Comparison of ENCODE assay signal across 7 cellular contexts in genomic region chr11:61797263-61797944, GRCh38.
DNase-seq lines count a peak whose midpoint lies in the region; ATAC-seq and TF ChIP-seq lines count a peak whose summit lies in the region.

No MANE protein-coding gene starts in this region.

- ATAC-seq in HG02623 (IDR thresholded peaks at IDR 0.05; ENCODE audit: unreplicated experiment): no peak

- H3K4me1 Mint-ChIP-seq in T-helper 2 cell treated with Interferon-gamma antibody and Interleukin-4, amounts not matched to agents 5 μg/mL and 100 μg/mL, for 36 hours (ENCODE audit: low read depth): peaks cover 40% of the 10 kb centered on the region

- peak overlapping the region; percentile 36 for H3K27ac Mint-ChIP-seq in T-helper 2 cell treated with Interferon-gamma antibody and Interleukin-4, amounts not matched to agents 5 μg/mL and 100 μg/mL, for 36 hours

- DNase-seq in GM10266 (ENCODE audit: extremely low spot score) (peak; percentile 71), NCI-H1694 (lab: John Stamatoyannopoulos, UW) (peak; percentile 64), brain pericyte (ENCODE audit: low read depth, low spot score) (peak; percentile 64), inferior parietal cortex (ENCODE audit: extremely low spot score) (peak; percentile 94)
- peak; percentile 57 for DNase-seq in T-helper 2 cell treated with Interferon-gamma antibody and Interleukin-4, amounts not matched to agents 5 μg/mL and 100 μg/mL, for 36 hours (ENCODE audit: low spot score)
- peak; percentile 36 to 43 for DNase-seq in stimulated activated CD4-positive, alpha-beta T cell treated with anti-CD3 and anti-CD28 coated beads, Interleukin-15, amount 100 ng/mL, for 1 hour (ENCODE audit: low read depth in 1 of 2, low spot score in 1 of 2)

- no peak overlapping the region for H3K4me3 Mint-ChIP-seq in T-helper 2 cell treated with Interferon-gamma antibody and Interleukin-4, amounts not matched to agents 5 μg/mL and 100 μg/mL, for 36 hours

- TF ChIP-seq CTCF in GM10266 (IDR thresholded peaks at IDR 0.05; ENCODE audit: control insufficient read depth, insufficient read depth, low read depth, missing control alignments): peak; percentile 83

- no peaks in the 10 kb centered on the region for H3K27me3 Mint-ChIP-seq in T-helper 2 cell treated with Interferon-gamma antibody and Interleukin-4, amounts not matched to agents 5 μg/mL and 100 μg/mL, for 36 hours (ENCODE audit: low read depth)

- peaks cover 68% of the 10 kb centered on the region for H3K36me3 Mint-ChIP-seq in T-helper 2 cell treated with Interferon-gamma antibody and Interleukin-4, amounts not matched to agents 5 μg/mL and 100 μg/mL, for 36 hours (ENCODE audit: low read depth)

- no peaks in the 10 kb centered on the region for H3K9me3 Mint-ChIP-seq in T-helper 2 cell treated with Interferon-gamma antibody and Interleukin-4, amounts not matched to agents 5 μg/mL and 100 μg/mL, for 36 hours

Comparison
In these comparisons a context has a peak if more than half of its experiments do, and no peak if none do; other contexts are left out.
1. DNase-seq: peak in every context shown above with its lines; median percentile 94 in inferior parietal cortex; 71 in GM10266; 64 in NCI-H1694; 64 in brain pericyte; 57 in T-helper 2 cell treated with Interferon-gamma antibody and Interleukin-4, amounts not matched to agents 5 μg/mL and 100 μg/mL, for 36 hours; 40 in stimulated activated CD4-positive, alpha-beta T cell treated with anti-CD3 and anti-CD28 coated beads, Interleukin-15, amount 100 ng/mL, for 1 hour.